In genomic region chr15:82245942-82246341, GRCh38 we compare ENCODE assay signal across 1 cellular context. TPM values are rescaled to one million over a fixed set of nuclear protein-coding genes. Genes with fewer than 3 reads are reported as not detected.
"Had no signal": no experiment of that assay in that cellular context is flagged by ENCODE, and none has a peak within 500 bp of the region (broad histone marks: within the 10 kb centered on the region; RNA-seq: fewer than 3 reads in every experiment).

No MANE protein-coding gene starts in this region.

RNA-seq across cellular contexts. Expression of gene SAXO2, which starts 16.7 kb away (rescaled TPM):
- total RNA-seq: activated T-helper 2 cell treated with anti-CD3 and anti-CD28 coated beads, Interferon-gamma antibody, Interleukin-2, Interleukin-4, amounts not matched to agents 10 μg/mL and 5 μg/mL and 100 μg/mL, durations not matched to agents 14 hours and 24 hours and 36 hours had no signal
